In genomic region chr15:88274534-88275460, GRCh38 we compare ENCODE assay signal across 9 cellular contexts. TPM values are rescaled to one million over a fixed set of nuclear protein-coding genes. Genes with fewer than 3 reads are reported as not detected.
DNase-seq lines count a peak whose midpoint lies in the region; ATAC-seq and TF ChIP-seq lines count a peak whose summit lies in the region.
"Had no signal": no experiment of that assay in that cellular context is flagged by ENCODE, and none has a peak within 500 bp of the region (broad histone marks: within the 10 kb centered on the region; RNA-seq: fewer than 3 reads in every experiment).

No MANE protein-coding gene starts in this region.

- no peaks in the 10 kb centered on the region for H3K36me3 ChIP-seq in RWPE2 (ENCODE audit: low read depth)

- no peaks in the 10 kb centered on the region for H3K4me1 Mint-ChIP-seq in activated naive CD8-positive, alpha-beta T cell treated with anti-CD3 and anti-CD28 coated beads, Interleukin-2, amount 10 ng/mL, durations not matched to agents 7 days and 5 days

- H3K9me3 ChIP-seq in RWPE2 (ENCODE audit: severe bottlenecking), result no peaks in the 10 kb centered on the region

- no peaks in the 10 kb centered on the region for H3K36me3 Mint-ChIP-seq in activated naive CD8-positive, alpha-beta T cell treated with anti-CD3 and anti-CD28 coated beads, Interleukin-2, amount 10 ng/mL, durations not matched to agents 7 days and 5 days

- DNase-seq in CD1c-positive myeloid dendritic cell (ENCODE audit: extremely low spot score) (peak; percentile 31), RWPE2 (ENCODE audit: low spot score) (no peak), left cardiac atrium (peak; percentile 66), retinal pigment epithelial cell (ENCODE audit: low read depth) (no peak)
- peak; percentile 68 for DNase-seq in activated naive CD8-positive, alpha-beta T cell treated with anti-CD3 and anti-CD28 coated beads, Interleukin-2, amount 10 ng/mL, durations not matched to agents 7 days and 5 days

- peaks cover 58% of the 10 kb centered on the region for H3K27me3 ChIP-seq in RWPE2 (ENCODE audit: insufficient read depth, poor library complexity, severe bottlenecking)

- POLR2A ChIA-PET in activated naive CD8-positive, alpha-beta T cell treated with anti-CD3 and anti-CD28 coated beads, Interleukin-2, amount 10 ng/mL, durations not matched to agents 7 days and 5 days (lab: Charles Lee), result no interaction called here

- H3K4me3 Mint-ChIP-seq in activated naive CD8-positive, alpha-beta T cell treated with anti-CD3 and anti-CD28 coated beads, Interleukin-2, amount 10 ng/mL, durations not matched to agents 7 days and 5 days, result no peak overlapping the region
- H3K4me3 Mint-ChIP-seq: T-helper 1 cell treated with Interleukin-12 subunit alpha and Interleukin-12 subunit beta and Interleukin-4 antibody, amounts not matched to agents 30 μg/mL and 1 μg/mL, for 36 hours had no signal

- no peak overlapping the region for H3K27ac ChIP-seq in RWPE2 (ENCODE audit: poor library complexity, severe bottlenecking)

- no peak overlapping the region for H3K27ac Mint-ChIP-seq in activated naive CD8-positive, alpha-beta T cell treated with anti-CD3 and anti-CD28 coated beads, Interleukin-2, amount 10 ng/mL, durations not matched to agents 7 days and 5 days
- H3K27ac Mint-ChIP-seq: T-helper 1 cell treated with Interleukin-12 subunit alpha and Interleukin-12 subunit beta and Interleukin-4 antibody, amounts not matched to agents 30 μg/mL and 1 μg/mL, for 36 hours had no signal

- no peak overlapping the region for H3K4me3 ChIP-seq in RWPE2 (ENCODE audit: severe bottlenecking)
- no peak overlapping the region for H3K4me3 ChIP-seq in retinal pigment epithelial cell (ENCODE audit: low read length)

- H3K27me3 Mint-ChIP-seq in activated naive CD8-positive, alpha-beta T cell treated with anti-CD3 and anti-CD28 coated beads, Interleukin-2, amount 10 ng/mL, durations not matched to agents 7 days and 5 days, result peaks cover 8% of the 10 kb centered on the region

- ATAC-seq in GM18909 (IDR thresholded peaks at IDR 0.05; ENCODE audit: poor library complexity, unreplicated experiment) (peak; percentile 82), HG03442 (IDR thresholded peaks at IDR 0.05; ENCODE audit: unreplicated experiment) (peak; percentile 86), RWPE2 (ENCODE audit: low read depth) (peak; percentile 54; the same call in 1 of the 3 replicates), left cardiac atrium (peak; percentile 78 to 85), HG03457 (IDR thresholded peaks at IDR 0.05; ENCODE audit: unreplicated experiment) (no peak)
- no peak for ATAC-seq in activated naive CD8-positive, alpha-beta T cell treated with anti-CD3 and anti-CD28 coated beads, Interleukin-2, amount 10 ng/mL, durations not matched to agents 7 days and 5 days (ENCODE audit: low read depth)

- H3K4me1 ChIP-seq in RWPE2 (ENCODE audit: insufficient read depth, poor library complexity, severe bottlenecking), result no peaks in the 10 kb centered on the region

- intact Hi-C loops in left cardiac atrium (cut with DNase I), result no loop called here

- H3K9me3 Mint-ChIP-seq in activated naive CD8-positive, alpha-beta T cell treated with anti-CD3 and anti-CD28 coated beads, Interleukin-2, amount 10 ng/mL, durations not matched to agents 7 days and 5 days, result no peaks in the 10 kb centered on the region
- H3K9me3 Mint-ChIP-seq: T-helper 1 cell treated with Interleukin-12 subunit alpha and Interleukin-12 subunit beta and Interleukin-4 antibody, amounts not matched to agents 30 μg/mL and 1 μg/mL, for 36 hours had no signal

- TF ChIP-seq CTCF in RWPE2 (IDR thresholded peaks at IDR 0.05; ENCODE audit: poor library complexity, severe bottlenecking) (peak; percentile 93), retinal pigment epithelial cell (conservative IDR thresholded peaks at IDR 0.05; ENCODE audit: low read depth, low read length) (peak; percentile 95)

RNA-seq across cellular contexts. Expression of gene NTRK3, which starts 18.3 kb away (rescaled TPM):
- total RNA-seq in activated naive CD8-positive, alpha-beta T cell treated with anti-CD3 and anti-CD28 coated beads, Interleukin-2, amount 10 ng/mL, durations not matched to agents 7 days and 5 days, result not detected
- total RNA-seq in left cardiac atrium, result 1 to 10 TPM; 3.3 to 6.9 TPM

Comparison
In these comparisons a context has a peak if more than half of its experiments do, and no peak if none do; other contexts are left out.
1. DNase-seq: peak in CD1c-positive myeloid dendritic cell (single experiment), activated naive CD8-positive, alpha-beta T cell treated with anti-CD3 and anti-CD28 coated beads, Interleukin-2, amount 10 ng/mL, durations not matched to agents 7 days and 5 days (single experiment) and left cardiac atrium (single experiment); none in RWPE2 (single experiment) and retinal pigment epithelial cell (single experiment).
2. ATAC-seq: peak in GM18909 (single experiment), HG03442 (single experiment), RWPE2 (single experiment) and left cardiac atrium (2 of 2); none in activated naive CD8-positive, alpha-beta T cell treated with anti-CD3 and anti-CD28 coated beads, Interleukin-2, amount 10 ng/mL, durations not matched to agents 7 days and 5 days (single experiment) and HG03457 (single experiment).
3. RNA of gene NTRK3, which starts 18.3 kb away (total RNA-seq): 3.3 to 6.9 TPM in left cardiac atrium; not detected in activated naive CD8-positive, alpha-beta T cell treated with anti-CD3 and anti-CD28 coated beads, Interleukin-2, amount 10 ng/mL, durations not matched to agents 7 days and 5 days; every median in the first group is over 4 times any median in the second.